ENCODE assay signal across 15 cellular contexts in the genomic region with DNA sequence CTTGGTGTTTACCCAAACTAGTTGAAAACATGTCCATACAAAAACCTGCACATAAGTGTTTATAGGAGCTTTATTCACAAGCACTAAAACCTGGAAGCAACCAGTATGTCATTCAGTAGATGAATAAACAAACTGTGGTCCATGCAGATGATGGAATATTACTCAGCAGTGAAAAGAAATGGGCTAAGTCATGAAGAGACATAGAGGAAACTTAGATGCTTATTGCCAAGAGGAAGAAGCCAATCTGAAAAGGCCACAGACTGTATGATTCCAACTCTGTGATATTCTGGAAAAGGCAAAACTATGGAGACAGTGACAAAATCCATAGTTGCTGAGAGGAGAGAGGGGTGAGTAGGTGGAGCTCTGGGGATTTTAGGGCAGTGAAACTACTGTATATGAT.
"Had no signal": no experiment of that assay in that cellular context is flagged by ENCODE, and none has a peak within 500 bp of the region (broad histone marks: within the 10 kb centered on the region; RNA-seq: fewer than 3 reads in every experiment).

No MANE protein-coding gene starts in this region.

- H3K27ac ChIP-seq: SJSA1, SK-N-MC had no signal

- DNase-seq: Karpas-422; MG63; NCI-H1092 treated with DMSO at 0.1 percent for 48 hours; NCI-H1436; NCI-H2029; NCI-H2081 treated with DMSO at 0.1 percent for 48 hours; NCI-H2171; NCI-H226; NCI-H446; NCI-H524 treated with DMSO at 0.1 percent for 48 hours; NK-92 treated with Interleukin-12 subunit alpha and Interleukin-12 subunit beta, amount 100 ng/mL, for 24 hours; RPMI8226; SIG-M5 had no signal

- H3K9me3 ChIP-seq: SJSA1 had no signal

- H3K36me3 ChIP-seq: MG63, SJSA1 had no signal

- H3K4me3 ChIP-seq: MG63, SJSA1, SK-N-MC had no signal
